25 cellular contexts compared by ENCODE assay signal in the genomic region with DNA sequence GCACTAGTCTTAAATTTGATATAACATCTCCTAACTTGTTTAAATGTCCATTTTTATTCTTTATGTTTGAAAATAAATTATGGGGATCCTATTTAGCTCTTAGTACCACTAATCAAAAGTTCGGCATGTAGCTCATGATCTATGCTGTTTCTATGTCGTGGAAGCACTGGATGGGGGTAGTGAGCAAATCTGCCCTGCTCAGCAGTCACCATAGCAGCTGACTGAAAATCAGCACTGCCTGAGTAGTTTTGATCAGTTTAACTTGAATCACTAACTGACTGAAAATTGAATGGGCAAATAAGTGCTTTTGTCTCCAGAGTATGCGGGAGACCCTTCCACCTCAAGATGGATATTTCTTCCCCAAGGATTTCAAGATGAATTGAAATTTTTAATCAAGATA. TPM values are rescaled to one million over a fixed set of nuclear protein-coding genes. Genes with fewer than 3 reads are reported as not detected.
DNase-seq lines count a peak whose midpoint lies in the region; ATAC-seq, FAIRE-seq and TF ChIP-seq lines count a peak whose summit lies in the region.
"Had no signal": no experiment of that assay in that cellular context is flagged by ENCODE, and none has a peak within 500 bp of the region (broad histone marks: within the 10 kb centered on the region; RNA-seq: fewer than 3 reads in every experiment).

No MANE protein-coding gene starts in this region.

- H3K4ac ChIP-seq in mesenchymal stem cell (ENCODE audit: low read depth in 1 of 2, low read length in 2 of 2) = no peak overlapping the region

- H3K27me3 ChIP-seq in mesenchymal stem cell (ENCODE audit: control insufficient read depth in 1 of 2, insufficient read depth in 1 of 2, low read length in 2 of 2) (no peaks in the 10 kb centered on the region), H7 (ENCODE audit: control insufficient read depth, insufficient read depth, low read length) (no peaks in the 10 kb centered on the region; the same call in 1 of the 2 replicates)
- H3K27me3 ChIP-seq in CD8-positive, alpha-beta T cell (ENCODE audit: insufficient read depth, low read length) = no peaks in the 10 kb centered on the region
- H3K27me3 ChIP-seq: right atrium auricular region had no signal

- no peak for TF ChIP-seq EP300 in A549 (IDR thresholded peaks at IDR 0.05)

- peaks cover 8% of the 10 kb centered on the region for H3K79me1 ChIP-seq in mesenchymal stem cell (replicated peaks; ENCODE audit: low read length, poor library complexity, severe bottlenecking)

- no peak overlapping the region for H3K23ac ChIP-seq in mesenchymal stem cell (ENCODE audit: low read length in 2 of 2)

- no peak overlapping the region for H4K8ac ChIP-seq in mesenchymal stem cell (ENCODE audit: low read length)

- DNase-seq in A549 (ENCODE audit: low read depth in 1 of 2, low spot score in 1 of 2) (peak in 1 of 2 experiments; percentile 13), SK-MEL-5 (ENCODE audit: low read depth, low spot score) (peak; percentile 58), choroid plexus epithelial cell (ENCODE audit: low read depth) (peak; percentile 58), mesenchymal stem cell (no peak), NCI-H524 treated with DMSO at 0.1 percent for 48 hours (lab: John Stamatoyannopoulos, UW) (no peak), H7 (no peak)
- no peak for DNase-seq in CD8-positive, alpha-beta T cell
- DNase-seq: activated CD4-positive, alpha-beta T cell treated with anti-CD3 and anti-CD28 coated beads, Interleukin-2, amount 50 U/mL, for 1 hour; Caco-2; cortex of kidney; DND-41; KG1; lower lobe of right lung; MV-4-11; NCI-H1694; NCI-H748 treated with DMSO at 0.1 percent for 48 hours; nucleus accumbens; PC-3; SIG-M5; T-helper 1 cell; trophoblast cell had no signal

- no peaks in the 10 kb centered on the region for H3K27me3 Mint-ChIP-seq in CD8-positive, alpha-beta T cell (ENCODE audit: low read depth)

- TF ChIP-seq CTCF in A549 (IDR thresholded peaks at IDR 0.05) (no peak), choroid plexus epithelial cell (conservative IDR thresholded peaks at IDR 0.05; ENCODE audit: low read depth, low read length) (peak; percentile 22)
- no peak for TF ChIP-seq CTCF in CD8-positive, alpha-beta T cell (IDR thresholded peaks at IDR 0.05)

- no peaks in the 10 kb centered on the region for H3K36me3 Mint-ChIP-seq in CD8-positive, alpha-beta T cell

- no peak overlapping the region for H4K91ac ChIP-seq in mesenchymal stem cell (ENCODE audit: low read length)

- H3K36me3 ChIP-seq in mesenchymal stem cell (ENCODE audit: control insufficient read depth in 1 of 2, insufficient read depth in 2 of 2, low read depth in 1 of 2, low read length in 2 of 2) (peaks cover 6 to 56% of the 10 kb centered on the region in 2 experiments), H7 (replicated peaks; ENCODE audit: control insufficient read depth, insufficient read depth, low read length) (peaks cover 10% of the 10 kb centered on the region)
- H3K36me3 ChIP-seq in CD8-positive, alpha-beta T cell (ENCODE audit: insufficient read depth, low read length) = no peaks in the 10 kb centered on the region

- peak overlapping the region; percentile 58 for H3K4me2 ChIP-seq in A549
- no peak overlapping the region for H3K4me2 ChIP-seq in mesenchymal stem cell (ENCODE audit: low read length, poor library complexity, severe bottlenecking)

- no peaks in the 10 kb centered on the region for H3K9me3 Mint-ChIP-seq in CD8-positive, alpha-beta T cell

- H2BK12ac ChIP-seq in mesenchymal stem cell (ENCODE audit: low read length in 2 of 2) = no peak overlapping the region

- H3K9ac ChIP-seq in mesenchymal stem cell (ENCODE audit: low read length) = no peak overlapping the region

- 45% methylated on average over 3 of the region's 3 CpGs for WGBS in A549 (ENCODE audit: missing lambda C conversion rate)
- WGBS in mesenchymal stem cell = 90% methylated on average over 2 of the region's 3 CpGs

- in situ Hi-C loops in SK-MEL-5 (cut with HindIII; ENCODE audit: low pct_unique_long_range_greater_than_20kb, low sequenced_read_pairs) = no loop called here

- ATAC-seq in A549 = peak in 1 of 2 experiments; percentile 45; a peak in 3 of 6 replicates
- ATAC-seq in CD8-positive, alpha-beta T cell = no peak
- no peak for ATAC-seq in GM19035 (IDR thresholded peaks at IDR 0.05; ENCODE audit: unreplicated experiment)
- ATAC-seq: lower lobe of right lung, PC-3 had no signal

- H3K4me1 ChIP-seq in A549 (peaks cover 87% of the 10 kb centered on the region), mesenchymal stem cell (ENCODE audit: control insufficient read depth, insufficient read depth, low read depth, low read length) (peaks cover 7% of the 10 kb centered on the region)
- H3K4me1 ChIP-seq in CD8-positive, alpha-beta T cell (ENCODE audit: insufficient read depth, low read length) = no peaks in the 10 kb centered on the region
- H3K4me1 ChIP-seq: Caco-2 had no signal

- POLR2A ChIA-PET in A549 (lab: Yijun Ruan, JAX) = no interaction called here
- POLR2A ChIA-PET in CD8-positive, alpha-beta T cell (lab: Charles Lee) = no interaction called here

- no peaks in the 10 kb centered on the region for H3K9me3 ChIP-seq in A549
- no peaks in the 10 kb centered on the region for H3K9me3 ChIP-seq in mesenchymal stem cell (ENCODE audit: control insufficient read depth, low read length)
- H3K9me3 ChIP-seq in CD8-positive, alpha-beta T cell (ENCODE audit: low read length) = no peaks in the 10 kb centered on the region
- H3K9me3 ChIP-seq: Caco-2, lower lobe of right lung, right atrium auricular region had no signal

- CTCF ChIA-PET in A549 (lab: Yijun Ruan, JAX) = interaction anchor here (3.1 kb wide), 1 partner anchor 19 kb away, joined by 13 read pairs; no protein-coding TSS in a partner anchor
- CTCF ChIA-PET in CD8-positive, alpha-beta T cell (lab: Charles Lee) = no interaction called here

- no peak overlapping the region for H2AFZ ChIP-seq in mesenchymal stem cell (ENCODE audit: low read depth, low read length)

- no peak overlapping the region for H2BK5ac ChIP-seq in mesenchymal stem cell (ENCODE audit: low read depth, low read length, poor library complexity, severe bottlenecking)

- no peak overlapping the region for H3K4me3 Mint-ChIP-seq in CD8-positive, alpha-beta T cell

- TF ChIP-seq POLR2A in A549 (IDR thresholded peaks at IDR 0.05; ENCODE audit: low read length) = no peak

- no peaks in the 10 kb centered on the region for H3K4me1 Mint-ChIP-seq in CD8-positive, alpha-beta T cell (ENCODE audit: low read depth)

- FAIRE-seq in A549 (lab: Jason Lieb, UNC) = no peak
- FAIRE-seq: bronchial epithelial cell, GM12891 had no signal

- H3K4me3 ChIP-seq in A549 (no peak overlapping the region), choroid plexus epithelial cell (ENCODE audit: low read depth, low read length) (no peak overlapping the region), mesenchymal stem cell (ENCODE audit: insufficient read depth in 1 of 2, low read depth in 1 of 2, low read length in 2 of 2) (no peak overlapping the region), H7 (ENCODE audit: insufficient read depth, low read depth, low read length) (no peak overlapping the region)
- no peak overlapping the region for H3K4me3 ChIP-seq in CD8-positive, alpha-beta T cell (ENCODE audit: low read depth, low read length)
- H3K4me3 ChIP-seq: lower lobe of right lung, right atrium auricular region had no signal

- H3K27ac Mint-ChIP-seq in CD8-positive, alpha-beta T cell = no peak overlapping the region

- H3K18ac ChIP-seq in mesenchymal stem cell (ENCODE audit: low read depth in 1 of 2, low read length in 2 of 2) = no peak overlapping the region

- no peak for TF ChIP-seq RAD21 in A549 (conservative IDR thresholded peaks at IDR 0.05 in 1 of 2, IDR thresholded peaks at IDR 0.05 in 1 of 2)

- H3K14ac ChIP-seq in mesenchymal stem cell (ENCODE audit: low read length in 2 of 2) = no peak overlapping the region

- no peak overlapping the region for H2BK120ac ChIP-seq in mesenchymal stem cell (ENCODE audit: low read depth, low read length)

- peak overlapping the region; percentile 83 to 85 for H3K27ac ChIP-seq in A549
- H3K27ac ChIP-seq in mesenchymal stem cell (ENCODE audit: low read length, poor library complexity, severe bottlenecking) = peak overlapping the region; percentile 38
- H3K27ac ChIP-seq in CD8-positive, alpha-beta T cell (ENCODE audit: low read depth, low read length) = no peak overlapping the region
- H3K27ac ChIP-seq: lower lobe of right lung, right atrium auricular region had no signal

- H2BK15ac ChIP-seq in mesenchymal stem cell (ENCODE audit: low read depth, poor library complexity, severe bottlenecking) = no peak overlapping the region

- intact Hi-C loops in CD8-positive, alpha-beta T cell (cut with DNase I, micrococcal nuclease) = no loop called here

- no peak overlapping the region for H2AK5ac ChIP-seq in mesenchymal stem cell (ENCODE audit: low read length, severe bottlenecking)

TF ChIP-seq in A549, 52 proteins besides CTCF, POLR2A, EP300 and RAD21:
- TF ChIP-seq MAFK (IDR thresholded peaks at IDR 0.05; ENCODE audit: partially characterized antibody) = peak; percentile 8
- TF ChIP-seq, protein P1, sequence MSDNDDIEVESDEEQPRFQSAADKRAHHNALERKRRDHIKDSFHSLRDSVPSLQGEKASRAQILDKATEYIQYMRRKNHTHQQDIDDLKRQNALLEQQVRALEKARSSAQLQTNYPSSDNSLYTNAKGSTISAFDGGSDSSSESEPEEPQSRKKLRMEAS (IDR thresholded peaks at IDR 0.05) = no peak

RNA-seq across cellular contexts. Expression of a gene that starts 27.6 kb away (rescaled TPM):
- polyA plus RNA-seq in A549 (2011; rRNA removed) (10.2 and 12.7 TPM in 2 replicates), A549 (2017; fragmentation: RNase III; extraction: RNeasy Plus Mini Kit Qiagen cat#74134 plus additional on column Dnase treatment) (8.7 to 10.4 TPM (median 9.9 TPM) in 3 replicates)
- polyA plus RNA-seq in A549 (2012; cell fraction: cytosol; rRNA removed) = 5.2 and 6.0 TPM in 2 replicates
- 4.3 and 4.7 TPM in 2 replicates for polyA plus RNA-seq in A549 (2012; cell fraction: nucleus; rRNA removed)
- 3.3 and 4.1 TPM in 2 replicates for polyA minus RNA-seq in A549 (2011; rRNA and poly(A)+ RNA removed)
- total RNA-seq in SK-MEL-5 (2014; rRNA removed; shearing (Covaris generic)) = 11.8 and 14.6 TPM in 2 replicates
- polyA plus RNA-seq in SK-MEL-5 (2015; cell fraction: cytosol; rRNA removed) = 5.6 and 8.7 TPM in 2 replicates
- 31.4 and 36.0 TPM in 2 replicates for polyA plus RNA-seq in SK-MEL-5 (2015; cell fraction: nucleus; rRNA removed)
- 6.2 TPM for polyA plus RNA-seq in mesenchymal stem cell (2013, experiment 1 of 2)
- 5.9 TPM for polyA plus RNA-seq in mesenchymal stem cell (2013, experiment 2 of 2)
- under 1 TPM; 0.22 to 0.72 TPM for total RNA-seq in CD8-positive, alpha-beta T cell
- total RNA-seq in H7 (2014; rRNA removed; shearing (Covaris generic)) = 9.9 and 12.3 TPM in 2 replicates

Comparison
In these comparisons a context has a peak if more than half of its experiments do, and no peak if none do; other contexts are left out.
1. DNase-seq: peak in SK-MEL-5 (single experiment) and choroid plexus epithelial cell (single experiment); none in mesenchymal stem cell (single experiment), NCI-H524 treated with DMSO at 0.1 percent for 48 hours (single experiment), CD8-positive, alpha-beta T cell (0 of 7) and H7 (single experiment).